In the genomic region with DNA sequence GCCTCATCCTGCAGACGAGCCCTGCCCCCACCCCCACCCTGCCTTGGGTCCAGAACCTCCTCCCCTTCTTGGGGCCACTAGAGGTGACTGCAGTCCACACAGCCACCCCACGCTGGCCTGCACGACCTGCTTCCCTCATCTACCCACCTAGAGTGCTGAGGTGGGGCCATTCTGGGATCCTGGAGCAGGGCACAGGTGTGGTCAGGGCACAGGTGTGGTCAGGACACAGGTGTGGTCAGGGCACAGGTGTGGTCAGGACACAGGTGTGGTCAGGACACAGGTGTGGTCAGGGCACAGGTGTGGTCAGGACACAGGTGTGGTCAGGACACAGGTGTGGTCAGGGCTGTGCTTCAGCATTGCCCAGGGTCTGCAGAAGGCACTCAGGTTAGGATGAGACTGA, we compare ENCODE assay signal across 17 cellular contexts. TPM values are rescaled to one million over a fixed set of nuclear protein-coding genes. Genes with fewer than 3 reads are reported as not detected.
A peak's percentile ranks its signal among the peaks of the same experiment; 100 is the strongest.
DNase-seq lines count a peak whose midpoint lies in the region; ATAC-seq and TF ChIP-seq lines count a peak whose summit lies in the region.
"Not testable (repeated sequence)": the region's sequence is repeated elsewhere in the genome, so short reads cannot be mapped to it uniquely, and the experiment has no call there.
"Had no signal": no experiment of that assay in that cellular context is flagged by ENCODE, and none has a peak within 500 bp of the region (broad histone marks: within the 10 kb centered on the region; RNA-seq: fewer than 3 reads in every experiment).

No MANE protein-coding gene starts in this region.

- not testable (repeated sequence) for H3K18ac ChIP-seq in IMR-90 (ENCODE audit: low read depth, low read length)

- H3K36me3 ChIP-seq in HEK293 (ENCODE audit: control insufficient read depth in 2 of 2, insufficient read depth in 1 of 2, low read length in 2 of 2); IMR-90 (ENCODE audit: control insufficient read depth, insufficient read depth, low read length); adipocyte (ENCODE audit: control insufficient read depth, insufficient read depth, low read length, severe bottlenecking); colonic mucosa; neural progenitor cell; transverse colon: not testable (repeated sequence)

- H2AK5ac ChIP-seq in IMR-90 (ENCODE audit: low read depth, low read length) = peak overlapping the region; percentile 59; the same call in 1 of the 2 replicates

- not testable (repeated sequence) for TF ChIP-seq POLR2A in IMR-90 (IDR thresholded peaks at IDR 0.05; ENCODE audit: low read depth, low read length); transverse colon (IDR thresholded peaks at IDR 0.05)

- not testable (repeated sequence) for TF ChIP-seq CTCF in HEK293 (tag by site-specific recombination; IDR thresholded peaks at IDR 0.05); IMR-90 (conservative IDR thresholded peaks at IDR 0.05; ENCODE audit: low read depth, low read length); colonic mucosa (IDR thresholded peaks at IDR 0.05); neural progenitor cell (IDR thresholded peaks at IDR 0.05); transverse colon (IDR thresholded peaks at IDR 0.05)

- H3K14ac ChIP-seq in IMR-90 (replicated peaks; ENCODE audit: low read depth, low read length) = not testable (repeated sequence)

- H3K9ac ChIP-seq in IMR-90 (ENCODE audit: low read depth, low read length); colonic mucosa (ENCODE audit: low read depth in 2 of 2, low read length in 2 of 2); neural progenitor cell: not testable (repeated sequence)
- peak overlapping the region; percentile 20 for H3K9ac ChIP-seq in adipocyte (ENCODE audit: low read length)

- not testable (repeated sequence) for H3K9me3 Mint-ChIP-seq in neural progenitor cell

- H2BK120ac ChIP-seq in IMR-90 (ENCODE audit: low read depth, low read length) = not testable (repeated sequence)

- not testable (repeated sequence) for H4K8ac ChIP-seq in IMR-90 (ENCODE audit: low read depth in 2 of 2, low read length in 2 of 2)

- not testable (repeated sequence) for H3K4me1 ChIP-seq in HEK293 (ENCODE audit: control insufficient read depth, insufficient read depth, low read length)
- H3K4me1 ChIP-seq in IMR-90 (ENCODE audit: control insufficient read depth, insufficient read depth, low read length) = peaks cover 10% of the 10 kb centered on the region
- peaks cover 25% of the 10 kb centered on the region for H3K4me1 ChIP-seq in adipocyte (ENCODE audit: control insufficient read depth, insufficient read depth, low read length)
- peaks cover 16% of the 10 kb centered on the region for H3K4me1 ChIP-seq in colonic mucosa
- peaks cover 53% of the 10 kb centered on the region for H3K4me1 ChIP-seq in neural progenitor cell
- H3K4me1 ChIP-seq in transverse colon = peaks cover 5 to 23% (median 13%) of the 10 kb centered on the region in 4 donors

- not testable (repeated sequence) for H3K36me3 Mint-ChIP-seq in neural progenitor cell

- not testable (repeated sequence) for H4K20me1 ChIP-seq in IMR-90 (ENCODE audit: insufficient read depth, low read length); neural progenitor cell (ENCODE audit: low read depth)

- H2AFZ ChIP-seq in IMR-90 (replicated peaks; ENCODE audit: low read length, poor library complexity) = peak overlapping the region; percentile 70
- not testable (repeated sequence) for H2AFZ ChIP-seq in neural progenitor cell (replicated peaks)

- ATAC-seq in IMR-90 (ENCODE audit: low read depth) = not testable (repeated sequence)
- peak; percentile 71 for ATAC-seq in left colon

- H3F3A ChIP-seq in neural progenitor cell (ENCODE audit: low read depth) = peaks cover 41% of the 10 kb centered on the region

- H2BK5ac ChIP-seq in IMR-90 (ENCODE audit: low read depth, low read length, poor library complexity, severe bottlenecking) = not testable (repeated sequence)

- H3K27me3 Mint-ChIP-seq in neural progenitor cell (ENCODE audit: insufficient read depth, low read depth) = peaks cover 22% of the 10 kb centered on the region

- not testable (repeated sequence) for H3K4ac ChIP-seq in IMR-90 (ENCODE audit: low read depth, low read length)

- in situ Hi-C loops in IMR-90 (cut with MboI; ENCODE audit: low sequenced_read_pairs) = not testable (repeated sequence)
- in situ Hi-C loops in transverse colon (cut with MboI; ENCODE audit: low pct_ligation_motif_present in 1 of 4, low pct_unique_long_range_greater_than_20kb in 1 of 4, low sequenced_read_pairs in 3 of 4) = loop anchor here in 1 of 4 donors (25.0 kb wide), 1 partner anchor 194 kb away; a partner anchor contains a TSS

- CTCF ChIA-PET in HEK293 (lab: Yijun Ruan, JAX) = interaction anchor here (1.0 kb wide), 1 partner anchor 10 kb away, joined by 3 read pairs; no protein-coding TSS in a partner anchor
- CTCF ChIA-PET in IMR-90 (lab: Yijun Ruan, JAX) = not testable (repeated sequence)

- WGBS in IMR-90 (ENCODE audit: extremely low coverage in 2 of 2, insufficient read length in 1 of 2), 2 experiments = no CpG with 5 or more reads among the region's 3 CpGs
- WGBS in transverse colon (ENCODE audit: low coverage in 1 of 2), 2 donors = 14% methylated on average over 3 of the region's 3 CpGs; no CpG with 5 or more reads in 1 of the 2 donors

- not testable (repeated sequence) for H3K4me3 Mint-ChIP-seq in neural progenitor cell

- TF ChIP-seq RAD21 in IMR-90 (IDR thresholded peaks at IDR 0.05; ENCODE audit: low read length) = not testable (repeated sequence)

- POLR2A ChIA-PET in HEK293 (lab: Yijun Ruan, JAX); IMR-90 (lab: Charles Lee; ENCODE audit: unreplicated experiment): not testable (repeated sequence)

- H4K91ac ChIP-seq in IMR-90 (ENCODE audit: insufficient read depth, low read depth, low read length) = not testable (repeated sequence)

- not testable (repeated sequence) for H2BK15ac ChIP-seq in IMR-90 (ENCODE audit: low read depth, low read length)

- TF ChIP-seq EP300 in transverse colon (IDR thresholded peaks at IDR 0.05; ENCODE audit: low read depth) = not testable (repeated sequence)

- not testable (repeated sequence) for H3K56ac ChIP-seq in IMR-90 (ENCODE audit: extremely low read depth, insufficient read depth, low read length)

- not testable (repeated sequence) for H2AK9ac ChIP-seq in IMR-90 (replicated peaks; ENCODE audit: low read depth, low read length, poor library complexity)

- not testable (repeated sequence) for H3K79me1 ChIP-seq in IMR-90 (ENCODE audit: low read depth in 1 of 2, low read length in 2 of 2)

- H2BK20ac ChIP-seq in IMR-90 (ENCODE audit: low read depth, low read length) = not testable (repeated sequence)

- H3K79me2 ChIP-seq in neural progenitor cell (ENCODE audit: low read depth) = not testable (repeated sequence)

- peak overlapping the region; percentile 73 for H3K27ac Mint-ChIP-seq in neural progenitor cell

- not testable (repeated sequence) for BruUV-seq in IMR-90 (replicated peaks; lab: Mats Ljungman, UMichigan)

- H3K9me3 ChIP-seq in HEK293 (ENCODE audit: control insufficient read depth, insufficient read depth, low read depth, low read length); IMR-90 (ENCODE audit: control insufficient read depth, insufficient read depth, low read length); adipocyte (ENCODE audit: control insufficient read depth, low read length); colonic mucosa; neural progenitor cell (ENCODE audit: low read depth); transverse colon: not testable (repeated sequence)

- H3K4me1 Mint-ChIP-seq in neural progenitor cell = peaks cover 49% of the 10 kb centered on the region

- not testable (repeated sequence) for H3K23ac ChIP-seq in IMR-90 (ENCODE audit: low read depth, low read length)

- not testable (repeated sequence) for H3K4me2 ChIP-seq in IMR-90 (ENCODE audit: low read depth, low read length); neural progenitor cell

- not testable (repeated sequence) for H4K5ac ChIP-seq in IMR-90 (ENCODE audit: low read depth, low read length)

- H3K27me3 ChIP-seq in IMR-90 (ENCODE audit: control insufficient read depth, insufficient read depth, low read length); colonic mucosa; neural progenitor cell: not testable (repeated sequence)
- peaks cover 11% of the 10 kb centered on the region for H3K27me3 ChIP-seq in adipocyte (replicated peaks; ENCODE audit: control insufficient read depth, insufficient read depth, low read length)
- peaks cover 34% of the 10 kb centered on the region for H3K27me3 ChIP-seq in transverse colon

- not testable (repeated sequence) for H3K9me1 ChIP-seq in IMR-90 (ENCODE audit: insufficient read depth, low read length)

- intact Hi-C loops in IMR-90 (cut with micrococcal nuclease); colonic mucosa (cut with DNase I); left colon (cut with DNase I, micrococcal nuclease); transverse colon (cut with DNase I; ENCODE audit: low total_unique reads): not testable (repeated sequence)

- not testable (repeated sequence) for H3K27ac ChIP-seq in HEK293 (ENCODE audit: extremely low read depth, low read depth, low read length); IMR-90 (ENCODE audit: insufficient read depth, low read length); colonic mucosa; neural progenitor cell; transverse colon

- DNase-seq in IMR-90; adipocyte (ENCODE audit: low read depth); neural progenitor cell (ENCODE audit: low spot score): not testable (repeated sequence)
- DNase-seq in colonic mucosa (peak; percentile 48), left colon (peak in 1 of 2 donors; percentile 55), transverse colon (peak; percentile 37)

- not testable (repeated sequence) for H3K4me3 ChIP-seq in HEK293 (ENCODE audit: low read depth, low read length); IMR-90 (ENCODE audit: insufficient read depth, low read depth, low read length); adipocyte (ENCODE audit: low read length); colonic mucosa; neural progenitor cell; transverse colon

- dilution Hi-C loops in IMR-90 (cut with HindIII; ENCODE audit: low sequenced_read_pairs, unreplicated experiment) = not testable (repeated sequence)

RNA-seq across cellular contexts. Expression of a gene that starts 17.6 kb away (rescaled TPM):
- total RNA-seq in IMR-90 (2012; rRNA removed) = not detected in 2 replicates
- polyA plus RNA-seq in IMR-90 (2012; rRNA removed) = not detected in 2 replicates
- not detected in 2 replicates for polyA plus RNA-seq in IMR-90 (2012; cell fraction: cytosol; rRNA removed)
- not detected in 2 replicates for polyA plus RNA-seq in IMR-90 (2012; cell fraction: nucleus; rRNA removed; ENCODE audit: low replicate concordance)
- not detected for total RNA-seq in colonic mucosa
- total RNA-seq in left colon = not detected
- not detected in 2 replicates for total RNA-seq in neural progenitor cell (ENCODE audit: low replicate concordance)
- total RNA-seq in transverse colon = not detected
- total RNA-seq: A172; A673; CD4-positive, alpha-beta T cell; CD8-positive, alpha-beta memory T cell; GM12878; GM23248; H4; H9 had no signal
- polyA plus RNA-seq: BJ; CD14-positive monocyte; CD8-positive, alpha-beta memory T cell; GM12878; GM23248 had no signal

RNA-seq across cellular contexts. Expression of a gene that starts 25.8 kb away (rescaled TPM):
- 1.4 and 1.8 TPM in 2 replicates for total RNA-seq in IMR-90 (2012; rRNA removed)
- 5.1 and 5.3 TPM in 2 replicates for polyA plus RNA-seq in IMR-90 (2012; rRNA removed)
- 3.8 and 5.3 TPM in 2 replicates for polyA plus RNA-seq in IMR-90 (2012; cell fraction: cytosol; rRNA removed)
- polyA plus RNA-seq in IMR-90 (2012; cell fraction: nucleus; rRNA removed; ENCODE audit: low replicate concordance) = 11.2 and 22.5 TPM in 2 replicates
- 100 to 1,000 TPM in 1 of 2 donors, 10 to 100 TPM in 1; 61.4 to 105 TPM for total RNA-seq in colonic mucosa
- total RNA-seq in left colon = 10 to 100 TPM; 48.3 to 70.1 TPM
- 58.0 and 177 TPM in 2 replicates for total RNA-seq in neural progenitor cell (ENCODE audit: low replicate concordance)
- total RNA-seq in transverse colon = 100 to 1,000 TPM in 2 of 4 donors, 10 to 100 TPM in 2; 17.9 to 162 (median 80.6) TPM
